8 cellular contexts compared by ENCODE assay signal in the genomic region with DNA sequence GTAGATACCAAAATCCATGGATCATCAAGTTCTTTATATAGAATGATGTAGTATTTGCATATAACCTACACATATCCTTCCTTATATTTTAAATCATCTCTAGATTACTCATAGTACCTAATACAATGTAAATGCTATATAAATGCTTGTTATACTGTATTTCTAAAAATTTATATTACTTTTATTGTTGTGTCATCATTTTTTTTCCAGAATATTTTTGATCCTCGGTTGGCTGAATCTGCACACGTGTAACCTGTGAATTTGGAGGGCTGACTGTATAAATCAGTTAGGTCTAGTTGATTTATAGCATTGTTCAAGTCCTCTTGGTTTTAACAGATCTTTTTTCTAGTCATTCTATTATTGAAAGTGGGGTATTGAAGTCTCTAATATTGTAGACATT.
"Had no signal": no experiment of that assay in that cellular context is flagged by ENCODE, and none has a peak within 500 bp of the region (broad histone marks: within the 10 kb centered on the region; RNA-seq: fewer than 3 reads in every experiment).

No MANE protein-coding gene starts in this region.

- H3K27me3 Mint-ChIP-seq: IgD-negative memory B cell had no signal

- H3K4me2 ChIP-seq: GM23338 had no signal

- H3K27ac Mint-ChIP-seq: GM23338, HFFc6, IgD-negative memory B cell had no signal

- H3K4me3 ChIP-seq: GM23338, HAP-1 had no signal

- H2AFZ ChIP-seq: GM23338 had no signal

- ATAC-seq: GM23338, HCT116 had no signal

- H3K9me3 Mint-ChIP-seq: GM23338 had no signal

- H3K27ac ChIP-seq: HL-60 had no signal

- H3K4me1 ChIP-seq: HAP-1 had no signal

- H3K36me3 ChIP-seq: HAP-1 had no signal

- H3K4me1 Mint-ChIP-seq: GM23338 had no signal

- DNase-seq: H7, HFFc6, KG1 had no signal

- H3K4me3 Mint-ChIP-seq: GM23338, HFFc6, IgD-negative memory B cell had no signal
